In genomic region chr15:34755419-34755773, GRCh38 we compare ENCODE assay signal across 20 cellular contexts. TPM values are rescaled to one million over a fixed set of nuclear protein-coding genes. Genes with fewer than 3 reads are reported as not detected.
A peak's percentile ranks its signal among the peaks of the same experiment; 100 is the strongest.
DNase-seq lines count a peak whose midpoint lies in the region; ATAC-seq and TF ChIP-seq lines count a peak whose summit lies in the region.
"Had no signal": no experiment of that assay in that cellular context is flagged by ENCODE, and none has a peak within 500 bp of the region (broad histone marks: within the 10 kb centered on the region; RNA-seq: fewer than 3 reads in every experiment).

No MANE protein-coding gene starts in this region.

- peak overlapping the region; percentile 32 for H3K4me3 Mint-ChIP-seq in CD8-positive, alpha-beta T cell
- H3K4me3 Mint-ChIP-seq in endodermal cell = peak overlapping the region; percentile 54
- H3K4me3 Mint-ChIP-seq: activated T-helper 17 cell treated with anti-CD3 and anti-CD28 coated beads, Interleukin-2, amount 50 U/mL, for 72 hours; stimulated activated memory B cell treated with anti-CD40 and anti-IgM and Interleukin-4, amounts not matched to agents 10 μg/mL and 1 μg/mL and 100 μg/mL, for 72 hours had no signal

- POLR2A ChIA-PET in CD8-positive, alpha-beta T cell (lab: Charles Lee) = no interaction called here

- peaks cover 6% of the 10 kb centered on the region for H3K4me1 Mint-ChIP-seq in CD8-positive, alpha-beta T cell (ENCODE audit: low read depth)
- peaks cover 3% of the 10 kb centered on the region for H3K4me1 Mint-ChIP-seq in endodermal cell
- H3K4me1 Mint-ChIP-seq: activated T-helper 17 cell treated with anti-CD3 and anti-CD28 coated beads, Interleukin-2, amount 50 U/mL, for 72 hours had no signal

- TF ChIP-seq CTCF in CD8-positive, alpha-beta T cell (IDR thresholded peaks at IDR 0.05) = no peak
- no peak for TF ChIP-seq CTCF in endodermal cell (conservative IDR thresholded peaks at IDR 0.05)
- TF ChIP-seq CTCF in neural cell (IDR thresholded peaks at IDR 0.05; ENCODE audit: poor library complexity, severe bottlenecking) = no peak

- intact Hi-C loops in CD8-positive, alpha-beta T cell (cut with DNase I, micrococcal nuclease) = no loop called here

- peak overlapping the region; percentile 31 for H3K4me2 ChIP-seq in neural cell (ENCODE audit: low read length)

- TF ChIP-seq RAD21 in neural cell (conservative IDR thresholded peaks at IDR 0.05) = no peak

- ATAC-seq in CD8-positive, alpha-beta T cell = no peak
- no peak for ATAC-seq in GM18502 (IDR thresholded peaks at IDR 0.05; ENCODE audit: poor library complexity, unreplicated experiment)
- ATAC-seq: activated T-helper 17 cell treated with anti-CD3 and anti-CD28 coated beads, Interleukin-2, amount 50 U/mL, for 72 hours had no signal

- H3K27me3 Mint-ChIP-seq in CD8-positive, alpha-beta T cell (ENCODE audit: low read depth) = peaks cover 64% of the 10 kb centered on the region
- H3K27me3 Mint-ChIP-seq in endodermal cell (ENCODE audit: insufficient read depth) = peaks cover 83% of the 10 kb centered on the region

- H3K27ac ChIP-seq in CD8-positive, alpha-beta T cell (ENCODE audit: low read depth, low read length) = no peak overlapping the region
- H3K27ac ChIP-seq in HUES6 (ENCODE audit: low read depth, low read length) (no peak overlapping the region), endodermal cell (ENCODE audit: low read depth, low read length) (no peak overlapping the region), neural cell (ENCODE audit: low read length) (no peak overlapping the region)
- H3K27ac ChIP-seq: tibial nerve had no signal

- H4K20me1 ChIP-seq in neural cell (ENCODE audit: insufficient read depth) = no peaks in the 10 kb centered on the region

- CTCF ChIA-PET in CD8-positive, alpha-beta T cell (lab: Charles Lee) = no interaction called here

- no peak for DNase-seq in CD8-positive, alpha-beta T cell
- no peak for DNase-seq in endodermal cell
- DNase-seq in GF-D8 (lab: John Stamatoyannopoulos, UW) = no peak
- DNase-seq in activated effector memory CD4-positive, alpha-beta T cell treated with Interleukin-2 at 50 U/mL for 16 hours = no peak
- DNase-seq in NCI-H2171 treated with DMSO at 0.1 percent for 48 hours (lab: John Stamatoyannopoulos, UW) = no peak
- DNase-seq: foreskin melanocyte; kidney glomerular epithelial cell; midbrain; NCI-H1048; NCI-H2081 treated with DMSO at 0.1 percent for 48 hours; stimulated activated CD4-positive, alpha-beta T cell treated with anti-CD3 and anti-CD28 coated beads, Interleukin-12 subunit alpha, Interleukin-12 subunit beta, amount 100 ng/mL, for 4 hours; SW 1271 had no signal

- H3K9me2 ChIP-seq in neural cell (ENCODE audit: insufficient read depth, low read length) = no peaks in the 10 kb centered on the region

- H3K9me3 ChIP-seq in CD8-positive, alpha-beta T cell (ENCODE audit: low read length) = no peaks in the 10 kb centered on the region
- H3K9me3 ChIP-seq in HUES6 (ENCODE audit: control insufficient read depth, insufficient read depth, low read depth, low read length) = no peaks in the 10 kb centered on the region
- no peaks in the 10 kb centered on the region for H3K9me3 ChIP-seq in endodermal cell (ENCODE audit: control insufficient read depth, low read length)
- no peaks in the 10 kb centered on the region for H3K9me3 ChIP-seq in neural cell (ENCODE audit: low read length)

- TF ChIP-seq EP300 in neural cell (conservative IDR thresholded peaks at IDR 0.05; ENCODE audit: poor library complexity, severe bottlenecking) = no peak

- H3K36me3 Mint-ChIP-seq in CD8-positive, alpha-beta T cell = no peaks in the 10 kb centered on the region
- H3K36me3 Mint-ChIP-seq in endodermal cell (ENCODE audit: low read depth) = no peaks in the 10 kb centered on the region
- H3K36me3 Mint-ChIP-seq: stimulated activated memory B cell treated with anti-CD40 and anti-IgM and Interleukin-4, amounts not matched to agents 10 μg/mL and 1 μg/mL and 100 μg/mL, for 72 hours had no signal

- H3K27me3 ChIP-seq in CD8-positive, alpha-beta T cell (ENCODE audit: insufficient read depth, low read length) = peaks cover 14% of the 10 kb centered on the region
- H3K27me3 ChIP-seq in HUES6 (ENCODE audit: control insufficient read depth, insufficient read depth, low read length) (peaks cover 89% of the 10 kb centered on the region), endodermal cell (ENCODE audit: control insufficient read depth, insufficient read depth, low read length, poor library complexity, severe bottlenecking) (peaks cover 91% of the 10 kb centered on the region), neural cell (ENCODE audit: insufficient read depth, low read depth, low read length) (peaks cover 51% of the 10 kb centered on the region)

- no peaks in the 10 kb centered on the region for H3K4me1 ChIP-seq in CD8-positive, alpha-beta T cell (ENCODE audit: insufficient read depth, low read length)
- H3K4me1 ChIP-seq in HUES6 (ENCODE audit: control insufficient read depth, insufficient read depth, low read length) (0 out of 2 replicates have a peak, but pooled peaks cover 2% of the 10 kb centered on the region), endodermal cell (ENCODE audit: control insufficient read depth, insufficient read depth, low read length) (no peaks in the 10 kb centered on the region)

- H3K9me3 Mint-ChIP-seq in CD8-positive, alpha-beta T cell = no peaks in the 10 kb centered on the region
- H3K9me3 Mint-ChIP-seq in endodermal cell = no peaks in the 10 kb centered on the region
- H3K9me3 Mint-ChIP-seq: activated T-helper 17 cell treated with anti-CD3 and anti-CD28 coated beads, Interleukin-2, amount 50 U/mL, for 72 hours; stimulated activated memory B cell treated with anti-CD40 and anti-IgM and Interleukin-4, amounts not matched to agents 10 μg/mL and 1 μg/mL and 100 μg/mL, for 72 hours had no signal

- H3F3A ChIP-seq in neural cell (ENCODE audit: insufficient read depth, low read length, poor library complexity, severe bottlenecking) = no peaks in the 10 kb centered on the region

- H3K27ac Mint-ChIP-seq in CD8-positive, alpha-beta T cell = no peak overlapping the region
- H3K27ac Mint-ChIP-seq in endodermal cell = no peak overlapping the region
- H3K27ac Mint-ChIP-seq: activated T-helper 17 cell treated with anti-CD3 and anti-CD28 coated beads, Interleukin-2, amount 50 U/mL, for 72 hours; stimulated activated memory B cell treated with anti-CD40 and anti-IgM and Interleukin-4, amounts not matched to agents 10 μg/mL and 1 μg/mL and 100 μg/mL, for 72 hours had no signal

- no peak overlapping the region for H3K4me3 ChIP-seq in CD8-positive, alpha-beta T cell (ENCODE audit: low read depth, low read length)
- H3K4me3 ChIP-seq in HUES6 (ENCODE audit: low read depth, low read length) (peak overlapping the region; percentile 70), endodermal cell (ENCODE audit: low read length) (peak overlapping the region; percentile 73), neural cell (ENCODE audit: low read length) (peak overlapping the region; percentile 84)

- peak overlapping the region; percentile 67 for H2AFZ ChIP-seq in neural cell (ENCODE audit: low read depth, low read length)

- no peaks in the 10 kb centered on the region for H3K36me3 ChIP-seq in CD8-positive, alpha-beta T cell (ENCODE audit: insufficient read depth, low read length)
- no peaks in the 10 kb centered on the region for H3K36me3 ChIP-seq in HUES6 (ENCODE audit: control insufficient read depth, insufficient read depth, low read length)
- no peaks in the 10 kb centered on the region for H3K36me3 ChIP-seq in endodermal cell (ENCODE audit: control insufficient read depth, insufficient read depth, low read length)
- no peaks in the 10 kb centered on the region for H3K36me3 ChIP-seq in neural cell (ENCODE audit: insufficient read depth, low read length)
- H3K36me3 ChIP-seq: tibial nerve had no signal

- H3K9ac ChIP-seq in HUES6 (ENCODE audit: low read length) (no peak overlapping the region), endodermal cell (ENCODE audit: extremely low read depth, low read length, poor library complexity, severe bottlenecking) (no peak overlapping the region), neural cell (ENCODE audit: low read length) (peak overlapping the region; percentile 73)

- WGBS in endodermal cell (ENCODE audit: insufficient coverage in 1 of 2, insufficient read length in 1 of 2), 2 experiments = 11 to 15% methylated on average over 3 to 11 of the region's 11 CpGs

- H3K79me2 ChIP-seq in neural cell (replicated peaks; ENCODE audit: insufficient read depth, low read length) = no peaks in the 10 kb centered on the region

TF ChIP-seq in neural cell, 6 proteins besides CTCF, POLR2A, EP300 and RAD21 (continues in another document):
- no peak for TF ChIP-seq MXI1 (conservative IDR thresholded peaks at IDR 0.05; ENCODE audit: poor library complexity, severe bottlenecking)
- no peak for TF ChIP-seq EZH2 (IDR thresholded peaks at IDR 0.05; ENCODE audit: borderline replicate concordance, insufficient read depth, low read length, poor library complexity, severe bottlenecking)

RNA-seq across cellular contexts. Expression of gene GJD2, which starts 0.6 kb away (rescaled TPM):
- total RNA-seq in CD8-positive, alpha-beta T cell = not detected
- not detected for total RNA-seq in endodermal cell
- 0.64 TPM for polyA plus RNA-seq in endodermal cell (2013, experiment 1 of 2)
- polyA plus RNA-seq in endodermal cell (2013, experiment 2 of 2) = 0.54 TPM
- 3.2 and 4.6 TPM in 2 replicates for polyA plus RNA-seq in neural cell
- polyA minus RNA-seq in neural cell = 11.3 and 11.9 TPM in 2 replicates
- total RNA-seq: activated T-helper 17 cell treated with anti-CD3 and anti-CD28 coated beads, Interleukin-2, amount 50 U/mL, for 72 hours; chondrocyte; tibial nerve had no signal
- polyA plus RNA-seq: BJ had no signal

RNA-seq across cellular contexts. Expression of gene ACTC1, which starts 40.0 kb away (rescaled TPM):
- total RNA-seq in CD8-positive, alpha-beta T cell = not detected
- 10 to 100 TPM; 42.5 to 58.2 TPM for total RNA-seq in endodermal cell
- polyA plus RNA-seq in endodermal cell (2013, experiment 1 of 2) = 97.7 TPM
- 99.3 TPM for polyA plus RNA-seq in endodermal cell (2013, experiment 2 of 2)
- polyA plus RNA-seq in neural cell = not detected in 2 replicates
- polyA minus RNA-seq in neural cell = not detected in 2 replicates
- total RNA-seq: activated T-helper 17 cell treated with anti-CD3 and anti-CD28 coated beads, Interleukin-2, amount 50 U/mL, for 72 hours had no signal

Comparison
In these comparisons a context has a peak if more than half of its experiments do, and no peak if none do; other contexts are left out.
1. RNA of gene ACTC1, which starts 40.0 kb away (total RNA-seq): 42.5 to 58.2 TPM in endodermal cell; not detected in CD8-positive, alpha-beta T cell; every median in the first group is over 10 times any median in the second.